In the genomic region with DNA sequence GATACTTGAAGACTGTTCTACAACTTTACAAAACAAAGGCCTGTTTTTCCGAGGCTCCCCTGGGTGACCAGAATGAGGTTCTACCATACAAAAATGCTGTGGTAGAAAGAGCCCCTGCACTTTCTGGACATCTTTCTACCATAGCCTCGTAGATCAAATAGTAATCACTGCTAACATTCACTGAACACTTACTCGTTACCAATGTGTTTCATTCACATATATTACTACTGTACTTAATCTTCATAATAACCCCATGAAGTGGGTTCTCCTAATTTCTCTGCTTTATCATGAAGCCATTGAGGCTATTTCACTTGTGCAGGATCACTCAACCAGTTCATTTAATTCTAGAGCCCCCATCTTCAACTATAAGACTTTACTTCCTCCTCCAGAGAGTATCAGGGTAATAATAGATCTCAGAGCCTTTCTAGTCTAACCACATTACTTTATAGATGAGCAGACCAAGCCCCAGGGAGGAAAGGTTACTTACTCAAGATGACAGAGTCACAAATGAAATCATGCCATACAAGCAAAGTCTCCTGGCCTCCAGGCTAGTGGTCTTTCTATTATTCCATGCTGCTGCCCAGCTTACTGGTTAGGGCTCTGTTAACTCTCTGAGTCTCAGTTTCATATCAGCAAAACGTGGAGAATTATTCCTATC, we compare ENCODE assay signal across 8 cellular contexts. TPM values are rescaled to one million over a fixed set of nuclear protein-coding genes. Genes with fewer than 3 reads are reported as not detected.
DNase-seq lines count a peak whose midpoint lies in the region; ATAC-seq and FAIRE-seq lines count a peak whose summit lies in the region.

No MANE protein-coding gene starts in this region.

- intact Hi-C loops in naive thymus-derived CD4-positive, alpha-beta T cell (cut with micrococcal nuclease) = no loop called here

- no peaks in the 10 kb centered on the region for H3K27me3 Mint-ChIP-seq in naive thymus-derived CD4-positive, alpha-beta T cell

- peaks cover 18 to 39% (median 31%) of the 10 kb centered on the region in 7 donors for H3K4me1 Mint-ChIP-seq in naive thymus-derived CD4-positive, alpha-beta T cell

- no peaks in the 10 kb centered on the region for H3K9me3 ChIP-seq in naive thymus-derived CD4-positive, alpha-beta T cell (ENCODE audit: control insufficient read depth in 2 of 3, low read length in 3 of 3)

- H3K36me3 ChIP-seq in naive thymus-derived CD4-positive, alpha-beta T cell (ENCODE audit: control insufficient read depth in 2 of 3, insufficient read depth in 3 of 3, low read length in 3 of 3) = no peaks in the 10 kb centered on the region

- H3K27ac Mint-ChIP-seq in naive thymus-derived CD4-positive, alpha-beta T cell = peak overlapping the region; percentile 67 to 92 (median 83)

- H3K4me1 ChIP-seq in naive thymus-derived CD4-positive, alpha-beta T cell (ENCODE audit: control insufficient read depth in 2 of 2, insufficient read depth in 2 of 2, low read length in 2 of 2) = peaks cover 22 to 24% of the 10 kb centered on the region in 2 donors

- CTCF ChIA-PET in naive thymus-derived CD4-positive, alpha-beta T cell (lab: Charles Lee) = no interaction called here

- no peaks in the 10 kb centered on the region for H3K9me3 Mint-ChIP-seq in naive thymus-derived CD4-positive, alpha-beta T cell

- peak; percentile 40 for DNase-seq in RCC 7860 (ENCODE audit: low spot score)
- DNase-seq in naive thymus-derived CD4-positive, alpha-beta T cell = no peak
- DNase-seq in NCI-H446 treated with DMSO at 0.1 percent for 48 hours (lab: John Stamatoyannopoulos, UW) = no peak
- DNase-seq in medulla oblongata (ENCODE audit: extremely low spot score) = no peak
- DNase-seq in cerebellar cortex (ENCODE audit: low spot score) = no peak
- no peak for DNase-seq in NCI-H1105 treated with DMSO at 0.1 percent for 48 hours (lab: John Stamatoyannopoulos, UW)

- peak; percentile 8 for FAIRE-seq in RCC 7860 (lab: Jason Lieb, UNC)

- no peak overlapping the region for H3K4me3 ChIP-seq in naive thymus-derived CD4-positive, alpha-beta T cell (ENCODE audit: low read length)

- H3K36me3 Mint-ChIP-seq in naive thymus-derived CD4-positive, alpha-beta T cell = peaks cover 0 to 2% (median 0%) of the 10 kb centered on the region in 5 donors

- no peaks in the 10 kb centered on the region for H3K27me3 ChIP-seq in naive thymus-derived CD4-positive, alpha-beta T cell (ENCODE audit: control insufficient read depth in 2 of 2, insufficient read depth in 2 of 2, low read length in 2 of 2)

- POLR2A ChIA-PET in naive thymus-derived CD4-positive, alpha-beta T cell (lab: Charles Lee) = no interaction called here

- peak overlapping the region; percentile 48 for H3K27ac ChIP-seq in naive thymus-derived CD4-positive, alpha-beta T cell (ENCODE audit: low read depth, low read length)

- H3K4me3 Mint-ChIP-seq in naive thymus-derived CD4-positive, alpha-beta T cell = peak overlapping the region; percentile 14 to 71 (median 53)

- ATAC-seq in GM18520 (IDR thresholded peaks at IDR 0.05; ENCODE audit: unreplicated experiment) (peak; percentile 12), HG02884 (IDR thresholded peaks at IDR 0.05; ENCODE audit: unreplicated experiment) (peak; percentile 5)
- ATAC-seq in naive thymus-derived CD4-positive, alpha-beta T cell = peak; percentile 17

RNA-seq across cellular contexts. Expression of gene OSBPL9, which starts 46.7 kb away (rescaled TPM):
- total RNA-seq in naive thymus-derived CD4-positive, alpha-beta T cell = 10 to 100 TPM; 44.5 to 56.9 (median 46.6) TPM
- 10 to 100 TPM; 45.6 to 63.2 TPM for polyA plus RNA-seq in naive thymus-derived CD4-positive, alpha-beta T cell

RNA-seq across cellular contexts. Expression of gene EPS15, which starts 51.1 kb away (rescaled TPM):
- 10 to 100 TPM; 44.8 to 79.9 (median 53.5) TPM for total RNA-seq in naive thymus-derived CD4-positive, alpha-beta T cell
- polyA plus RNA-seq in naive thymus-derived CD4-positive, alpha-beta T cell = 10 to 100 TPM; 32.3 to 37.2 TPM
